12 cellular contexts compared by ENCODE assay signal in the genomic region with DNA sequence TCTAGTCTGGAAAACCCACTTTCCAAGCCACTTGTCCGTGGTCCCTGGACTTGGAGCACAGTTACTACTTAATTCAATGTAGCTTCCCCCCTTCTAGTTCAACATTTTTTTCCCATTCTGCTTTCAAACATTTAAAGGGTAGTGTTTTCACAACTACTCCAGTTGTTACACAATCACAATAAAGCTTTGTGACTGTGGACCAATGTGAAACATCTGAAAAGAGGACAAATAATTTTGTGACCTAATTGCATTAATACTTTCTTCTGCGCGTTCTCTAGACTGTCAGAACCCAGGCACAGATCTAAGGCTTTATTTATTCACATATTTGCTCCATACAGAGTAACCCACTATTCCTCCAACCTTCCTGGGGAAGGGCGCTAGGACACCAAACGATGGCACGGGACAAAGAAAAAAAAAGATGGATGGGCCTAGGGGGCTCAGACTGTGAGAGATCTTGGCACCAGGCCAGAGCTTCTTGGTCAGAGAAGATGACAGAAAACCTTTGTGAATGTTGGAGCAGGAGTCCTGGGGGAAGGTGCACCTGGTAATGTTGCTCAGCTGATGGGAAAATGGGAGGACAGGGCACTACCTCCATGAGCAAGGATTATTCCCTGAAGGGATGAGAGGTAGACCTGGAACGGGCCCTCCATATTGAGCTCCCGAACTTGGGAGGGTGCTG. TPM values are rescaled to one million over a fixed set of nuclear protein-coding genes. Genes with fewer than 3 reads are reported as not detected.
DNase-seq lines count a peak whose midpoint lies in the region; ATAC-seq, FAIRE-seq and TF ChIP-seq lines count a peak whose summit lies in the region.
"Had no signal": no experiment of that assay in that cellular context is flagged by ENCODE, and none has a peak within 500 bp of the region (broad histone marks: within the 10 kb centered on the region; RNA-seq: fewer than 3 reads in every experiment).

No MANE protein-coding gene starts in this region.

- no peak overlapping the region for H4K8ac ChIP-seq in H9 (replicated peaks; ENCODE audit: insufficient read length, low read depth, low read length)

- no peak overlapping the region for H3K4ac ChIP-seq in H9 (ENCODE audit: low read depth, low read length)

- peaks cover 57% of the 10 kb centered on the region for H3K27me3 Mint-ChIP-seq in H9 (ENCODE audit: low read depth)

- no peaks in the 10 kb centered on the region; a peak in 3 of 5 replicates for H3K9me3 Mint-ChIP-seq in H9

- POLR2A ChIA-PET in K562 (lab: Yijun Ruan, JAX): no interaction called here

- H3K23ac ChIP-seq in H9 (ENCODE audit: insufficient read length, low read depth, low read length): no peak overlapping the region

- no peak overlapping the region for H2BK120ac ChIP-seq in H9 (ENCODE audit: low read depth, low read length, poor library complexity, severe bottlenecking)

- H3K4me3 Mint-ChIP-seq in H9: peak overlapping the region; percentile 76 to 89

- DNase-seq in CD1c-positive myeloid dendritic cell (ENCODE audit: extremely low spot score): peak; percentile 11
- no peak for DNase-seq in H9
- DNase-seq in K562 (ENCODE audit: extremely low read depth in 1 of 4, low spot score in 3 of 4): no peak
- DNase-seq in EL: no peak
- no peak for DNase-seq in cerebellar nuclear complex (lab: John Stamatoyannopoulos, UW)
- DNase-seq: activated CD4-positive, alpha-beta T cell treated with anti-CD3 and anti-CD28 coated beads for 1 hour; GDM1; KG1 had no signal

- ATAC-seq in K562 (no peak), GM18502 (IDR thresholded peaks at IDR 0.05; ENCODE audit: poor library complexity, unreplicated experiment) (no peak), GM21576 (IDR thresholded peaks at IDR 0.05; ENCODE audit: unreplicated experiment) (no peak)

- no peak overlapping the region for H2BK5ac ChIP-seq in H9 (ENCODE audit: insufficient read length, low read length)

- no peak for FAIRE-seq in K562 (lab: Jason Lieb, UNC)

- H3K27me3 ChIP-seq in H9 (ENCODE audit: insufficient read depth, low read length): peaks cover 2% of the 10 kb centered on the region; the same call in 1 of the 2 replicates
- peaks cover 7 to 35% of the 10 kb centered on the region in 2 experiments for H3K27me3 ChIP-seq in K562 (ENCODE audit: control insufficient read depth in 2 of 2, insufficient read depth in 2 of 2, low read length in 2 of 2)

- H3K79me1 ChIP-seq in H9 (ENCODE audit: insufficient read depth, low read depth, low read length, poor library complexity, severe bottlenecking): no peaks in the 10 kb centered on the region

- WGBS in H9 (ENCODE audit: extremely low coverage, insufficient read length, low lambda C conversion rate): no CpG with 5 or more reads among the region's 8 CpGs
- WGBS in K562 (ENCODE audit: insufficient coverage, low coverage, missing lambda C conversion rate): 3% methylated on average over 8 of the region's 8 CpGs
- 74 to 92% methylated on average over 3 to 6 of the region's 8 CpGs for WGBS in mesodermal cell (ENCODE audit: insufficient coverage in 2 of 2), 2 experiments

- H3K56ac ChIP-seq in H9 (ENCODE audit: insufficient read length, low read depth, low read length): no peak overlapping the region

- H2BK20ac ChIP-seq in H9 (ENCODE audit: low read depth, low read length, poor library complexity, severe bottlenecking): no peak overlapping the region

- TF ChIP-seq CTCF in H9 (conservative IDR thresholded peaks at IDR 0.05) (no peak), K562 (IDR thresholded peaks at IDR 0.05 in 2 of 3, conservative IDR thresholded peaks at IDR 0.05 in 1 of 3; ENCODE audit: insufficient read depth in 2 of 3, low read depth in 1 of 3, low read length in 3 of 3) (no peak)

- H3K27ac Mint-ChIP-seq in H9: peak overlapping the region in 1 of 3 experiments; percentile 43; a peak in 1 of 7 replicates

- no peak overlapping the region for H2AK5ac ChIP-seq in H9 (ENCODE audit: insufficient read length, low read length)

- no peak overlapping the region for H2BK15ac ChIP-seq in H9 (ENCODE audit: low read depth, low read length)

- H3K36me3 ChIP-seq in K562 (ENCODE audit: control insufficient read depth, insufficient read depth, low read length) (no peaks in the 10 kb centered on the region), mesodermal cell (ENCODE audit: control insufficient read depth, insufficient read depth, low read length) (peaks cover 19% of the 10 kb centered on the region)
- H3K36me3 ChIP-seq: prostate gland had no signal

- no peak overlapping the region for H3K14ac ChIP-seq in H9 (ENCODE audit: insufficient read depth, low read length)

- no peak for TF ChIP-seq RAD21 in K562 (CRISPR knock-in tag; conservative IDR thresholded peaks at IDR 0.05 in 1 of 2, IDR thresholded peaks at IDR 0.05 in 1 of 2)

- peak overlapping the region; percentile 66 for H3K4me2 ChIP-seq in H9 (ENCODE audit: insufficient read depth, insufficient read length, low read length)
- no peak overlapping the region for H3K4me2 ChIP-seq in K562 (ENCODE audit: insufficient read depth, low read length)

- H3K9me1 ChIP-seq in K562 (ENCODE audit: control insufficient read depth, insufficient read depth, low read length): no peaks in the 10 kb centered on the region

- peaks cover 20 to 28% of the 10 kb centered on the region in 2 experiments for H3K4me1 Mint-ChIP-seq in H9

- in situ Hi-C loops in K562 (cut with MboI): loop anchor here (25.0 kb wide), 1 partner anchor 269 kb away; no protein-coding TSS in a partner anchor

- no TSS peak for BruUV-seq in K562 (replicated peaks; lab: Mats Ljungman, UMichigan)

- no peak overlapping the region for H3K18ac ChIP-seq in H9 (ENCODE audit: insufficient read length, low read depth, low read length)

- H2BK12ac ChIP-seq in H9 (ENCODE audit: insufficient read length, low read depth, low read length): no peak overlapping the region

- no peak overlapping the region for H3K9ac ChIP-seq in H9 (ENCODE audit: extremely low read depth, insufficient read length, low read length)
- H3K9ac ChIP-seq in K562 (ENCODE audit: insufficient read depth in 1 of 2, low read depth in 2 of 2, low read length in 2 of 2): no peak overlapping the region

- H3T11ph ChIP-seq in H9 (ENCODE audit: low read length): no peak overlapping the region

- no peak overlapping the region for H3K27ac ChIP-seq in H9 (ENCODE audit: insufficient read length, low read depth, low read length)
- H3K27ac ChIP-seq in K562 (ENCODE audit: extremely low read depth, low read depth, low read length): no peak overlapping the region
- H3K27ac ChIP-seq in mesodermal cell (ENCODE audit: low read depth, low read length, severe bottlenecking): no peak overlapping the region

- H3K79me2 ChIP-seq in H9 (ENCODE audit: insufficient read depth, low read length) (no peaks in the 10 kb centered on the region), K562 (ENCODE audit: control insufficient read depth, insufficient read depth, low read length) (no peaks in the 10 kb centered on the region)

- H2AFZ ChIP-seq in H9 (ENCODE audit: low read length) (no peak overlapping the region), K562 (ENCODE audit: low read depth, low read length) (no peak overlapping the region)

- peaks cover 16% of the 10 kb centered on the region for H3K23me2 ChIP-seq in H9 (ENCODE audit: insufficient read length, low read depth, low read length, poor library complexity, severe bottlenecking)

- H4K91ac ChIP-seq in H9 (ENCODE audit: insufficient read length, low read depth, low read length): no peak overlapping the region

- CTCF ChIA-PET in K562 (lab: Yijun Ruan, JAX; ENCODE audit: low intra/inter-chr PET ratio): no interaction called here

- H4K20me1 ChIP-seq in H9 (ENCODE audit: control insufficient read depth, insufficient read depth, insufficient read length): no peaks in the 10 kb centered on the region
- no peaks in the 10 kb centered on the region for H4K20me1 ChIP-seq in K562 (replicated peaks; ENCODE audit: control insufficient read depth, insufficient read depth, low read length)

- no peaks in the 10 kb centered on the region; a peak in 1 of 7 replicates for H3K36me3 Mint-ChIP-seq in H9 (ENCODE audit: insufficient read depth in 1 of 3, low read depth in 3 of 3)

- no peak overlapping the region for H4K5ac ChIP-seq in H9 (ENCODE audit: insufficient read length, low read depth, low read length)

- no peak for TF ChIP-seq POLR2A in K562 (conservative IDR thresholded peaks at IDR 0.05)

- intact Hi-C loops in K562 (cut with micrococcal nuclease): loop anchor here (5.0 kb wide), 1 partner anchor 124 kb away; no protein-coding TSS in a partner anchor

- H3K4me3 ChIP-seq in K562 (no peak overlapping the region), mesodermal cell (ENCODE audit: extremely low read depth, insufficient read depth, low read length, poor library complexity, severe bottlenecking) (peak overlapping the region; percentile 72)

- H3K4me1 ChIP-seq in H9 (ENCODE audit: insufficient read depth, low read length): no peaks in the 10 kb centered on the region
- peaks cover 0 to 7% of the 10 kb centered on the region in 2 experiments; a peak in 1 of 5 replicates for H3K4me1 ChIP-seq in K562 (replicated peaks in 1 of 2; ENCODE audit: control insufficient read depth in 2 of 2, insufficient read depth in 2 of 2, low read length in 2 of 2)
- H3K4me1 ChIP-seq in mesodermal cell (ENCODE audit: control insufficient read depth, insufficient read depth, low read length, poor library complexity, severe bottlenecking): peaks cover 26% of the 10 kb centered on the region
- H3K4me1 ChIP-seq: prostate gland had no signal

- TF ChIP-seq EP300 in K562 (IDR thresholded peaks at IDR 0.05; ENCODE audit: low read length): no peak

- H3K9me3 ChIP-seq in H9 (ENCODE audit: control insufficient read depth, low read depth, low read length) (no peaks in the 10 kb centered on the region), K562 (replicated peaks; ENCODE audit: control insufficient read depth, insufficient read depth, low read depth, low read length) (no peaks in the 10 kb centered on the region), mesodermal cell (ENCODE audit: control insufficient read depth, low read length) (no peaks in the 10 kb centered on the region)
- H3K9me3 ChIP-seq: prostate gland had no signal

RNA-seq across cellular contexts. Expression of gene SH3PXD2A, which starts 1.3 kb away (rescaled TPM):
- total RNA-seq in H9 (2021) (4.5 and 4.7 TPM in 2 replicates), K562 (2014; rRNA removed) (1.9 and 2.0 TPM in 2 replicates), K562 (2014; rRNA removed; fragmentation: Illumina TruSeq; extraction: Trizol) (2.2 and 2.4 TPM in 2 replicates), K562 (2015; rRNA removed; fragmentation: Illumina TruSeq; extraction: Trizol) (2.5 and 2.6 TPM in 2 replicates), K562 (2021) (8.5 and 9.3 TPM in 2 replicates)
- 4.2 and 10.4 TPM in 2 replicates for total RNA-seq in K562 (2011; cell fraction: chromatin; rRNA removed; ENCODE audit: low replicate concordance)
- total RNA-seq in K562 (2011; cell fraction: nucleolus; rRNA removed): 3.7 and 4.5 TPM in 2 replicates
- total RNA-seq in K562 (2011; cell fraction: nucleoplasm; rRNA removed): 4.0 and 5.2 TPM in 2 replicates
- polyA plus RNA-seq in K562 (2011; rRNA removed) (2.5 and 3.5 TPM in 2 replicates), K562 (2014; fragmentation: Illumina TruSeq; extraction: Trizol) (4.0 and 5.1 TPM in 2 replicates), K562 (2014; fragmentation: Nextera tagmentation; extraction: Ambion mirVana) (under 1 TPM; 0.41 to 0.59 TPM), K562 (2014; rRNA removed) (3.0 and 3.4 TPM in 2 replicates)
- polyA plus RNA-seq in K562 (2011; cell fraction: cytosol; rRNA removed): 2.6 and 4.5 TPM in 2 replicates
- 4.5 and 9.1 TPM in 2 replicates for polyA plus RNA-seq in K562 (2011; cell fraction: nucleus; rRNA removed)
- polyA plus RNA-seq in K562 (2012): 3.1 and 4.1 TPM in 2 replicates
- polyA minus RNA-seq in K562 (2011; rRNA and poly(A)+ RNA removed): 2.8 and 4.2 TPM in 2 replicates
- 5.8 and 7.3 TPM in 2 replicates for polyA minus RNA-seq in K562 (2011; cell fraction: cytosol; rRNA and poly(A)+ RNA removed)
- 2.2 and 2.8 TPM in 2 replicates for polyA minus RNA-seq in K562 (2011; cell fraction: nucleus; rRNA and poly(A)+ RNA removed)
- 29.9 TPM for polyA plus RNA-seq in mesodermal cell (2013, experiment 1 of 2)
- 27.2 TPM for polyA plus RNA-seq in mesodermal cell (2013, experiment 2 of 2)
